In the genomic region with DNA sequence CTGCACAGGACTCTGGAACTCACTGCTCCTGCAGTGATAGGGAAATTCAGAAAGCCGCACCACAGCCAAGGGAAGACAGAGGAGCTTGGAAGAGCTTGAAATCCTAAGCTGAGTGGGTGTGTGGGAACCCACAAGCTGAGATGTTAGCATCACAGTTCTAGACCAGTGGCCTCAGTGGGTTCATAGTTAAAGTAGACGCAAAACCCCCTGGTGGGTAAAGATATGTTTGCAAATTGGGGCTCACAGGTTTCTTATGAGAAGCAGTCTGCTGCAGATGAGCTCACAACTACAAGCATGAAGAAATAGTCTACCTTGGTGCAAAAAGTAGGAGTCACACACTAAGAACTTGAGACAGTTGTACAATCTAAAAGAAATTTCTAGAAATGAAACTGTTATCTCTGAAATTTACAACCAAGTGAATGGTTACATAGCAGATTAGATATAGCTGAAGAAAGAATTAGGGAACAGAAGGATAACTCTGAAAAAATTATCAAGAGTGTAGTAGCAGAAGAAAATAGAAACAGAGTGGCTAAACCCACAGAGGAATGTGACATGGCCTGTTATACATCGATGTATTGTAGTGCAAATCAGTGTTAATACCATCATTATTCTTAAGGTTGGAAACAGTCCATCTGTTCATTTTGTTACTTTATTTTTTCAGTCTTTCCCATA, we compare ENCODE assay signal across 1 cellular context.
TF ChIP-seq lines count a peak whose summit lies in the region.

No MANE protein-coding gene starts in this region.

TF ChIP-seq in K562, 482 proteins besides CTCF, POLR2A, EP300 and RAD21 (continued from another document):
- TF ChIP-seq, protein P1, sequence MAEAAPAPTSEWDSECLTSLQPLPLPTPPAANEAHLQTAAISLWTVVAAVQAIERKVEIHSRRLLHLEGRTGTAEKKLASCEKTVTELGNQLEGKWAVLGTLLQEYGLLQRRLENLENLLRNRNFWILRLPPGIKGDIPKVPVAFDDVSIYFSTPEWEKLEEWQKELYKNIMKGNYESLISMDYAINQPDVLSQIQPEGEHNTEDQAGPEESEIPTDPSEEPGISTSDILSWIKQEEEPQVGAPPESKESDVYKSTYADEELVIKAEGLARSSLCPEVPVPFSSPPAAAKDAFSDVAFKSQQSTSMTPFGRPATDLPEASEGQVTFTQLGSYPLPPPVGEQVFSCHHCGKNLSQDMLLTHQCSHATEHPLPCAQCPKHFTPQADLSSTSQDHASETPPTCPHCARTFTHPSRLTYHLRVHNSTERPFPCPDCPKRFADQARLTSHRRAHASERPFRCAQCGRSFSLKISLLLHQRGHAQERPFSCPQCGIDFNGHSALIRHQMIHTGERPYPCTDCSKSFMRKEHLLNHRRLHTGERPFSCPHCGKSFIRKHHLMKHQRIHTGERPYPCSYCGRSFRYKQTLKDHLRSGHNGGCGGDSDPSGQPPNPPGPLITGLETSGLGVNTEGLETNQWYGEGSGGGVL (CRISPR knock-in tag; IDR thresholded peaks at IDR 0.05) = no peak
- TF ChIP-seq RBM25 (IDR thresholded peaks at IDR 0.05; ENCODE audit: low read depth, low read length, severe bottlenecking) = peak; percentile 51
- TF ChIP-seq ZNF316 (IDR thresholded peaks at IDR 0.05) = no peak
- TF ChIP-seq, protein P2, sequence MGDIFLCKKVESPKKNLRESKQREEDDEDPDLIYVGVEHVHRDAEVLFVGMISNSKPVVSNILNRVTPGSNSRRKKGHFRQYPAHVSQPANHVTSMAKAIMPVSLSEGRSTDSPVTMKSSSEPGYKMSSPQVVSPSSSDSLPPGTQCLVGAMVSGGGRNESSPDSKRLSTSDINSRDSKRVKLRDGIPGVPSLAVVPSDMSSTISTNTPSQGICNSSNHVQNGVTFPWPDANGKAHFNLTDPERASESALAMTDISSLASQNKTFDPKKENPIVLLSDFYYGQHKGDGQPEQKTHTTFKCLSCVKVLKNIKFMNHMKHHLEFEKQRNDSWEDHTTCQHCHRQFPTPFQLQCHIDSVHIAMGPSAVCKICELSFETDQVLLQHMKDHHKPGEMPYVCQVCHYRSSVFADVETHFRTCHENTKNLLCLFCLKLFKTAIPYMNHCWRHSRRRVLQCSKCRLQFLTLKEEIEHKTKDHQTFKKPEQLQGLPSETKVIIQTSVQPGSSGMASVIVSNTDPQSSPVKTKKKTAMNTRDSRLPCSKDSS (IDR thresholded peaks at IDR 0.05; ENCODE audit: low read depth, partially characterized antibody) = peak; percentile 58
- TF ChIP-seq, protein P3, sequence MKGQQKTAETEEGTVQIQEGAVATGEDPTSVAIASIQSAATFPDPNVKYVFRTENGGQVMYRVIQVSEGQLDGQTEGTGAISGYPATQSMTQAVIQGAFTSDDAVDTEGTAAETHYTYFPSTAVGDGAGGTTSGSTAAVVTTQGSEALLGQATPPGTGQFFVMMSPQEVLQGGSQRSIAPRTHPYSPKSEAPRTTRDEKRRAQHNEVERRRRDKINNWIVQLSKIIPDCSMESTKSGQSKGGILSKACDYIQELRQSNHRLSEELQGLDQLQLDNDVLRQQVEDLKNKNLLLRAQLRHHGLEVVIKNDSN (CRISPR knock-in tag; IDR thresholded peaks at IDR 0.05) = no peak
- TF ChIP-seq NCOR1 (IDR thresholded peaks at IDR 0.05) = no peak
- TF ChIP-seq ZNF699 (CRISPR knock-in tag; IDR thresholded peaks at IDR 0.05; ENCODE audit: insufficient replicate concordance) = no peak
- no peak for TF ChIP-seq ZNF311 (CRISPR knock-in tag; IDR thresholded peaks at IDR 0.05)
- no peak for TF ChIP-seq RB1 (IDR thresholded peaks at IDR 0.05; ENCODE audit: low read depth)
- no peak for TF ChIP-seq FOXA1 (IDR thresholded peaks at IDR 0.05; ENCODE audit: borderline replicate concordance)
- TF ChIP-seq, protein P4, sequence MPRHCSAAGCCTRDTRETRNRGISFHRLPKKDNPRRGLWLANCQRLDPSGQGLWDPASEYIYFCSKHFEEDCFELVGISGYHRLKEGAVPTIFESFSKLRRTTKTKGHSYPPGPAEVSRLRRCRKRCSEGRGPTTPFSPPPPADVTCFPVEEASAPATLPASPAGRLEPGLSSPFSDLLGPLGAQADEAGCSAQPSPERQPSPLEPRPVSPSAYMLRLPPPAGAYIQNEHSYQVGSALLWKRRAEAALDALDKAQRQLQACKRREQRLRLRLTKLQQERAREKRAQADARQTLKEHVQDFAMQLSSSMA (CRISPR knock-in tag; IDR thresholded peaks at IDR 0.05) = no peak
- TF ChIP-seq, protein P5, sequence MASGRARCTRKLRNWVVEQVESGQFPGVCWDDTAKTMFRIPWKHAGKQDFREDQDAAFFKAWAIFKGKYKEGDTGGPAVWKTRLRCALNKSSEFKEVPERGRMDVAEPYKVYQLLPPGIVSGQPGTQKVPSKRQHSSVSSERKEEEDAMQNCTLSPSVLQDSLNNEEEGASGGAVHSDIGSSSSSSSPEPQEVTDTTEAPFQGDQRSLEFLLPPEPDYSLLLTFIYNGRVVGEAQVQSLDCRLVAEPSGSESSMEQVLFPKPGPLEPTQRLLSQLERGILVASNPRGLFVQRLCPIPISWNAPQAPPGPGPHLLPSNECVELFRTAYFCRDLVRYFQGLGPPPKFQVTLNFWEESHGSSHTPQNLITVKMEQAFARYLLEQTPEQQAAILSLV (tag; IDR thresholded peaks at IDR 0.05) = no peak
- no peak for TF ChIP-seq POLR3A (IDR thresholded peaks at IDR 0.05; ENCODE audit: borderline replicate concordance, extremely low read depth, insufficient read depth, insufficient read length)
- no peak for TF ChIP-seq ZNF764 (CRISPR knock-in tag; IDR thresholded peaks at IDR 0.05; ENCODE audit: low read depth)
- TF ChIP-seq TCF3 (CRISPR knock-in tag; IDR thresholded peaks at IDR 0.05) = no peak
- 0 out of 2 replicates have a peak, but pooled peaks have one; percentile 31 for TF ChIP-seq TRIM28 (IDR thresholded peaks at IDR 0.05)
- TF ChIP-seq ZNF232 (CRISPR knock-in tag; IDR thresholded peaks at IDR 0.05) = no peak
- TF ChIP-seq, protein P6, sequence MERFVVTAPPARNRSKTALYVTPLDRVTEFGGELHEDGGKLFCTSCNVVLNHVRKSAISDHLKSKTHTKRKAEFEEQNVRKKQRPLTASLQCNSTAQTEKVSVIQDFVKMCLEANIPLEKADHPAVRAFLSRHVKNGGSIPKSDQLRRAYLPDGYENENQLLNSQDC (CRISPR knock-in tag; IDR thresholded peaks at IDR 0.05) = no peak
- TF ChIP-seq SRSF7 (optimal IDR thresholded peaks at IDR 0.05; ENCODE audit: low read depth, low read length) = no peak
- no peak for TF ChIP-seq TARDBP (IDR thresholded peaks at IDR 0.05)
- no peak for TF ChIP-seq NCOA1 (IDR thresholded peaks at IDR 0.05; ENCODE audit: low read depth)
- TF ChIP-seq TSC22D4 (tag; IDR thresholded peaks at IDR 0.05) = no peak
- TF ChIP-seq CBX3 (IDR thresholded peaks at IDR 0.05; ENCODE audit: borderline replicate concordance in 1 of 2, low read length in 2 of 2) = peak in 1 of 2 experiments; percentile 37; a peak in 1 of 3 replicates
- TF ChIP-seq KLF6 (CRISPR knock-in tag; IDR thresholded peaks at IDR 0.05; ENCODE audit: borderline replicate concordance) = no peak
- TF ChIP-seq, protein P7, sequence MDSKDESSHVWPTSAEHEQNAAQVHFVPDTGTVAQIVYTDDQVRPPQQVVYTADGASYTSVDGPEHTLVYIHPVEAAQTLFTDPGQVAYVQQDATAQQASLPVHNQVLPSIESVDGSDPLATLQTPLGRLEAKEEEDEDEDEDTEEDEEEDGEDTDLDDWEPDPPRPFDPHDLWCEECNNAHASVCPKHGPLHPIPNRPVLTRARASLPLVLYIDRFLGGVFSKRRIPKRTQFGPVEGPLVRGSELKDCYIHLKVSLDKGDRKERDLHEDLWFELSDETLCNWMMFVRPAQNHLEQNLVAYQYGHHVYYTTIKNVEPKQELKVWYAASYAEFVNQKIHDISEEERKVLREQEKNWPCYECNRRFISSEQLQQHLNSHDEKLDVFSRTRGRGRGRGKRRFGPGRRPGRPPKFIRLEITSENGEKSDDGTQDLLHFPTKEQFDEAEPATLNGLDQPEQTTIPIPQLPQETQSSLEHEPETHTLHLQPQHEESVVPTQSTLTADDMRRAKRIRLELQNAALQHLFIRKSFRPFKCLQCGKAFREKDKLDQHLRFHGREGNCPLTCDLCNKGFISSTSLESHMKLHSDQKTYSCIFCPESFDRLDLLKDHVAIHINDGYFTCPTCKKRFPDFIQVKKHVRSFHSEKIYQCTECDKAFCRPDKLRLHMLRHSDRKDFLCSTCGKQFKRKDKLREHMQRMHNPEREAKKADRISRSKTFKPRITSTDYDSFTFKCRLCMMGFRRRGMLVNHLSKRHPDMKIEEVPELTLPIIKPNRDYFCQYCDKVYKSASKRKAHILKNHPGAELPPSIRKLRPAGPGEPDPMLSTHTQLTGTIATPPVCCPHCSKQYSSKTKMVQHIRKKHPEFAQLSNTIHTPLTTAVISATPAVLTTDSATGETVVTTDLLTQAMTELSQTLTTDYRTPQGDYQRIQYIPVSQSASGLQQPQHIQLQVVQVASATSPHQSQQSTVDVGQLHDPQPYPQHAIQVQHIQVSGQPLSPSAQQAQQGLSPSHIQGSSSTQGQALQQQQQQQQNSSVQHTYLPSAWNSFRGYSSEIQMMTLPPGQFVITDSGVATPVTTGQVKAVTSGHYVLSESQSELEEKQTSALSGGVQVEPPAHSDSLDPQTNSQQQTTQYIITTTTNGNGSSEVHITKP (IDR thresholded peaks at IDR 0.05; ENCODE audit: partially characterized antibody) = no peak
